In the genomic region with DNA sequence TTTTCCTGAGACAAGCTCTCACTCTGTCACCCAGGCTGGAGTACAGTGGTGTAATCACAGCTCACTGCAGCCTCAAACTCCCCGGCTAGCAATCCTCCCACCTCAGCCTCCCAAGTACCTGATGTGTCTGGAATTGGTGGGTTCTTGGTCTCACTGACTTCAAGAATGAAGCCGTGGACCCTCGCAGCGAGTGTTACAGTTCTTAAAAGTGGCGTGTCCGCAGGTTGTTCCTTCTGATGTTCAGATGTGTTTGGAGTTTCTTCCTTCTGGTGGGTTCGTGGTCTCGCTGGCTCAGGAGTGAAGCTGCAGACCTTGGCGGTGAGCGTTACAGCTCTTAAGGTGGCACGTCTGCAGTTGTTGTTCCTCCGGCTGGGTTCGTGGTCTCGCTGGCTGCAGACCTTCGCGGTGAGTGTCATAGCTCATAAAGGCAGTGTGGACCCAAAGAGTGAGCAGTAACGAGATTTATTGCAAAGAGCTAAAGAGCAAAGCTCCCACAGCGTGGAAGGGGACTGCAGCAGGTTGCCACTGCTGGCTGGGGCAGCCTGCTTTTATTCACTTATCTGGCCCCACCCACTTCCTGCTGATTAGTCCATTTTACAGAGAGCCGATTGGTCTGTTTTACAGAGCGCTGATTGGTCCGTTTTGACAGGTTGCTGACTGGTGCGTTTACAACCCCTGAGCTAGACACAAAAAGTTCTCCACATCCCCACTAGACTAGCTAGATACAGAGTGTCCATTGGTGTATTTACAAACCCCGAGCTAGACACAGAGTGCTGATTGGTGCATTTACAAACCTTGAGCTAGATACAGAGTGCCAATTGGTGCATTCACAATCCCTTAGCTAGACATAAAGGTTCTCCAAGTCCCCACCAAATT, we compare ENCODE assay signal across 1 cellular context. TPM values are rescaled to one million over a fixed set of nuclear protein-coding genes. Genes with fewer than 3 reads are reported as not detected.
"Had no signal": no experiment of that assay in that cellular context is flagged by ENCODE, and none has a peak within 500 bp of the region (broad histone marks: within the 10 kb centered on the region; RNA-seq: fewer than 3 reads in every experiment).

No MANE protein-coding gene starts in this region.

RNA-seq across cellular contexts. Expression of a gene that starts 54.1 kb away (rescaled TPM):
- polyA plus RNA-seq: naive thymus-derived CD4-positive, alpha-beta T cell had no signal
